Comparison of ENCODE assay signal across 8 cellular contexts in genomic region chr7:77121860-77122681, GRCh38. TPM values are rescaled to one million over a fixed set of nuclear protein-coding genes. Genes with fewer than 3 reads are reported as not detected.
DNase-seq lines count a peak whose midpoint lies in the region; ATAC-seq and TF ChIP-seq lines count a peak whose summit lies in the region.
"Not testable (repeated sequence)": the region's sequence is repeated elsewhere in the genome, so short reads cannot be mapped to it uniquely, and the experiment has no call there.

A gene with protein sequence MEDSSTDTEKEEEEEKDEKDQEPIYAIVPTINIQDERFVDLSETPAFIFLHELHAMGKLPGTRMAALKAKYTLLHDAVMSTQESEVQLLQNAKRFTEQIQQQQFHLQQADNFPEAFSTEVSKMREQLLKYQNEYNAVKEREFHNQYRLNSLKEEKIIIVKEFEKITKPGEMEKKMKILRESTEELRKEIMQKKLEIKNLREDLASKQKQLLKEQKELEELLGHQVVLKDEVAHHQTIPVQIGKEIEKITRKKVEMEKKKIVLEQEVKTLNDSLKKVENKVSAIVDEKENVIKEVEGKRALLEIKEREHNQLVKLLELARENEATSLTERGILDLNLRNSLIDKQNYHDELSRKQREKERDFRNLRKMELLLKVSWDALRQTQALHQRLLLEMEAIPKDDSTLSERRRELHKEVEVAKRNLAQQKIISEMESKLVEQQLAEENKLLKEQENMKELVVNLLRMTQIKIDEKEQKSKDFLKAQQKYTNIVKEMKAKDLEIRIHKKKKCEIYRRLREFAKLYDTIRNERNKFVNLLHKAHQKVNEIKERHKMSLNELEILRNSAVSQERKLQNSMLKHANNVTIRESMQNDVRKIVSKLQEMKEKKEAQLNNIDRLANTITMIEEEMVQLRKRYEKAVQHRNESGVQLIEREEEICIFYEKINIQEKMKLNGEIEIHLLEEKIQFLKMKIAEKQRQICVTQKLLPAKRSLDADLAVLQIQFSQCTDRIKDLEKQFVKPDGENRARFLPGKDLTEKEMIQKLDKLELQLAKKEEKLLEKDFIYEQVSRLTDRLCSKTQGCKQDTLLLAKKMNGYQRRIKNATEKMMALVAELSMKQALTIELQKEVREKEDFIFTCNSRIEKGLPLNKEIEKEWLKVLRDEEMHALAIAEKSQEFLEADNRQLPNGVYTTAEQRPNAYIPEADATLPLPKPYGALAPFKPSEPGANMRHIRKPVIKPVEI (plus strand): TSS chr7:77122615. CDS start chr7:77167669, 45,054 bp downstream.

- peak in 1 of 2 donors; percentile 64 for TF ChIP-seq POLR2A in tibial nerve (IDR thresholded peaks at IDR 0.05)

- H3K9me3 ChIP-seq in heart right ventricle, tibial nerve: not testable (repeated sequence)

- H3K27me3 ChIP-seq in heart right ventricle, tibial nerve: not testable (repeated sequence)

- peak; percentile 98 for ATAC-seq in HG02885 (IDR thresholded peaks at IDR 0.05; ENCODE audit: poor library complexity, unreplicated experiment)
- ATAC-seq in heart right ventricle = peak; percentile 99

- TF ChIP-seq EP300 in tibial nerve (IDR thresholded peaks at IDR 0.05) = peak; percentile 88 to 94

- H3K27ac ChIP-seq in heart right ventricle (peak within 1 kb of the TSS in 8 of 10 donors; percentile 17 to 84 (median 60)), tibial nerve (peak within 1 kb of the TSS; percentile 64 to 86 (median 80))

- peaks cover 0 to 24% (median 8%) of the 10 kb centered on the region in 9 donors for H3K4me1 ChIP-seq in heart right ventricle
- H3K4me1 ChIP-seq in tibial nerve = peaks cover 0 to 22% (median 4%) of the 10 kb centered on the region in 4 donors

- TF ChIP-seq CTCF in GM13976 (IDR thresholded peaks at IDR 0.05; ENCODE audit: borderline replicate concordance, control extremely low read depth, extremely low read depth, insufficient read depth, missing control alignments); heart right ventricle (IDR thresholded peaks at IDR 0.05); tibial nerve (IDR thresholded peaks at IDR 0.05): not testable (repeated sequence)

- in situ Hi-C loops in GM13976 (cut with MboI; ENCODE audit: low sequenced_read_pairs, unreplicated experiment) = loop anchor here (10.0 kb wide), 2 partner anchors 123 to 203 kb away; no protein-coding TSS in a partner anchor

- 0% methylated on average over 47 to 50 of the region's 50 CpGs for WGBS in heart right ventricle, 2 donors
- WGBS in tibial nerve, 2 donors = 1% methylated on average over 25 to 38 of the region's 50 CpGs

- H3K4me3 ChIP-seq in heart right ventricle (peak within 1 kb of the TSS; percentile 67 to 79 (median 76)), tibial nerve (peak within 1 kb of the TSS; percentile 54 to 78 (median 62))

- H3K36me3 ChIP-seq in heart right ventricle = peaks cover 0 to 22% (median 0%) of the 10 kb centered on the region in 9 donors
- H3K36me3 ChIP-seq in tibial nerve = not testable (repeated sequence)

- DNase-seq in GM13976 (ENCODE audit: low spot score) (peak; percentile 87), NCI-H146 treated with DMSO at 0.1 percent for 48 hours (lab: John Stamatoyannopoulos, UW; ENCODE audit: unreplicated experiment) (peak; percentile 99), T-helper 1 cell (peak; percentile 85 to 98 (median 93)), amniotic epithelial cell (ENCODE audit: low read depth) (peak; percentile 98), heart right ventricle (peak; percentile 95 to 99), pons (ENCODE audit: low spot score) (peak; percentile 100), tibial nerve (ENCODE audit: low spot score in 2 of 2) (peak; percentile 96 to 98)

- intact Hi-C loops in heart right ventricle (cut with DNase I) = loop anchor here in 6 of 10 donors (5.0 to 10.0 kb wide), 5 partner anchors 123 to 215 kb away; no protein-coding TSS in a partner anchor

RNA-seq across cellular contexts. Expression of the gene that starts here (rescaled TPM):
- 10 to 100 TPM in 2 of 10 donors, 1 to 10 TPM in 8; 5.1 to 10.8 (median 7.0) TPM for total RNA-seq in heart right ventricle
- 1 to 10 TPM; 1.7 to 7.5 TPM for polyA plus RNA-seq in heart right ventricle
- 10 to 100 TPM; 14.7 to 23.6 (median 17.6) TPM for total RNA-seq in tibial nerve

Comparison
In these comparisons a context has a peak if more than half of its experiments do, and no peak if none do; other contexts are left out.
1. Peak in every context shown above with its lines: DNase-seq, ATAC-seq, H3K4me3 ChIP-seq and H3K27ac ChIP-seq.